ENCODE assay signal across 21 cellular contexts in genomic region chr16:55559233-55559632, GRCh38. TPM values are rescaled to one million over a fixed set of nuclear protein-coding genes. Genes with fewer than 3 reads are reported as not detected.
DNase-seq lines count a peak whose midpoint lies in the region; ATAC-seq, FAIRE-seq and TF ChIP-seq lines count a peak whose summit lies in the region.
"Had no signal": no experiment of that assay in that cellular context is flagged by ENCODE, and none has a peak within 500 bp of the region (broad histone marks: within the 10 kb centered on the region; RNA-seq: fewer than 3 reads in every experiment).

No MANE protein-coding gene starts in this region.

- CTCF ChIA-PET in HepG2 (lab: Yijun Ruan, JAX; ENCODE audit: low intra/inter-chr PET ratio, low total read pairs), result no interaction called here

- H4K20me1 ChIP-seq in HepG2 (ENCODE audit: insufficient read depth, low read length), result no peaks in the 10 kb centered on the region

- no peak for TF ChIP-seq POLR2A in HepG2 (IDR thresholded peaks at IDR 0.05; ENCODE audit: insufficient read depth in 1 of 2, low read depth in 2 of 2, low read length in 2 of 2)

- POLR2A ChIA-PET in HepG2 (lab: Yijun Ruan, JAX), result no interaction called here

- intact Hi-C loops in pancreas (cut with DNase I) (no loop called here), HepG2 (cut with micrococcal nuclease; ENCODE audit: unreplicated experiment) (no loop called here)

- FAIRE-seq in bronchial epithelial cell (lab: Jason Lieb, UNC), result no peak
- peak; percentile 49 for FAIRE-seq in pancreas (lab: Jason Lieb, UNC)
- FAIRE-seq in HepG2 (lab: Jason Lieb, UNC), result no peak
- FAIRE-seq: urothelium cell line had no signal

- H3K27ac ChIP-seq in pancreas, result no peak overlapping the region
- no peak overlapping the region for H3K27ac ChIP-seq in HepG2 (ENCODE audit: extremely low read length, insufficient read depth, low read length)
- H3K27ac ChIP-seq: dorsolateral prefrontal cortex had no signal

- H3K4me1 ChIP-seq in pancreas, result peaks cover 0 to 9% (median 0%) of the 10 kb centered on the region in 3 donors
- no peaks in the 10 kb centered on the region for H3K4me1 ChIP-seq in HepG2 (ENCODE audit: insufficient read depth, low read length)

- BruUV-seq in HepG2 (replicated peaks; lab: Mats Ljungman, UMichigan), result no TSS peak

- TF ChIP-seq CTCF in HFFc6 (IDR thresholded peaks at IDR 0.05) (no peak), bronchial epithelial cell (IDR thresholded peaks at IDR 0.05; ENCODE audit: insufficient read depth, low read length, severe bottlenecking) (no peak), pancreas (IDR thresholded peaks at IDR 0.05) (no peak), HepG2 (CRISPR knock-in tag; IDR thresholded peaks at IDR 0.05) (no peak)

- peak in 2 of 4 donors; percentile 58 to 60 for ATAC-seq in pancreas
- ATAC-seq in GM19452 (IDR thresholded peaks at IDR 0.05; ENCODE audit: unreplicated experiment), result no peak
- no peak for ATAC-seq in activated T-cell treated with anti-CD3 and anti-CD28 coated beads, Interleukin-2, amount 50 U/mL, for 72 hours (replicated peaks in 1 of 2)
- no peak for ATAC-seq in HepG2
- ATAC-seq: GM23338, T-cell, WTC11 had no signal

- H3K36me3 ChIP-seq in bronchial epithelial cell (ENCODE audit: control insufficient read depth, insufficient read depth, low read length) (no peaks in the 10 kb centered on the region), pancreas (no peaks in the 10 kb centered on the region), HepG2 (replicated peaks in 1 of 2; ENCODE audit: control insufficient read depth in 1 of 2, insufficient read depth in 2 of 2, low read length in 2 of 2) (no peaks in the 10 kb centered on the region)

- H3K27me3 ChIP-seq in bronchial epithelial cell (ENCODE audit: control insufficient read depth, insufficient read depth, low read length), result no peaks in the 10 kb centered on the region
- H3K27me3 ChIP-seq in pancreas, result no peaks in the 10 kb centered on the region
- H3K27me3 ChIP-seq in HepG2 (ENCODE audit: control insufficient read depth in 1 of 2, insufficient read depth in 2 of 2, low read length in 2 of 2), result no peaks in the 10 kb centered on the region

- in situ Hi-C loops in HepG2 (cut with HindIII; ENCODE audit: extremely low pct_ligation_motif_present, low pct_unique_long_range_greater_than_20kb), result no loop called here

- peaks cover 61% of the 10 kb centered on the region for H3K4me1 Mint-ChIP-seq in HFFc6 (ENCODE audit: low read depth)
- H3K4me1 Mint-ChIP-seq in activated T-cell treated with anti-CD3 and anti-CD28 coated beads, Interleukin-2, amount 50 U/mL, for 72 hours (ENCODE audit: low read depth), result no peaks in the 10 kb centered on the region
- H3K4me1 Mint-ChIP-seq: GM23338, T-cell, WTC11 had no signal

- H3K36me3 Mint-ChIP-seq in HFFc6 (ENCODE audit: low read depth), result peaks cover 28% of the 10 kb centered on the region
- H3K36me3 Mint-ChIP-seq in activated T-cell treated with anti-CD3 and anti-CD28 coated beads, Interleukin-2, amount 50 U/mL, for 72 hours (ENCODE audit: insufficient read depth in 2 of 2), result no peaks in the 10 kb centered on the region
- H3K36me3 Mint-ChIP-seq: T-cell, WTC11 had no signal

- DNase-seq in HFFc6 (peak; percentile 15), bronchial epithelial cell (ENCODE audit: low read depth) (peak; percentile 52), foreskin melanocyte (peak; percentile 18), pancreas (no peak), HepG2 (ENCODE audit: low spot score) (no peak), SW480 (ENCODE audit: low spot score) (no peak)
- no peak for DNase-seq in activated T-cell treated with anti-CD3 and anti-CD28 coated beads, Interleukin-2, amount 50 U/mL, for 72 hours
- DNase-seq: amygdala; dorsolateral prefrontal cortex; NCI-H1930; NCI-H748 treated with DMSO at 0.1 percent for 48 hours; occipital lobe; stimulated activated CD4-positive, alpha-beta T cell treated with anti-CD3 and anti-CD28 coated beads, Interleukin-12 subunit alpha, Interleukin-12 subunit beta, amount 100 ng/mL, for 4 hours; stimulated activated naive CD4-positive, alpha-beta T cell treated with Interleukin-2 at 50 U/mL for 16 hours; T-cell had no signal

- H2AFZ ChIP-seq in HepG2 (ENCODE audit: low read length), result no peak overlapping the region
- H2AFZ ChIP-seq: GM23338 had no signal

- H3K27ac Mint-ChIP-seq in HFFc6, result no peak overlapping the region
- no peak overlapping the region for H3K27ac Mint-ChIP-seq in activated T-cell treated with anti-CD3 and anti-CD28 coated beads, Interleukin-2, amount 50 U/mL, for 72 hours
- H3K27ac Mint-ChIP-seq: activated T-helper 2 cell treated with anti-CD3 and anti-CD28 coated beads, Interferon-gamma antibody, Interleukin-2, Interleukin-4, amounts not matched to agents 10 μg/mL and 5 μg/mL and 100 μg/mL, durations not matched to agents 14 hours and 24 hours and 36 hours; GM23338; T-cell; WTC11 had no signal

- no peak for TF ChIP-seq RAD21 in HepG2 (CRISPR knock-in tag; IDR thresholded peaks at IDR 0.05)

- no peak overlapping the region for H3K4me3 Mint-ChIP-seq in HFFc6
- H3K4me3 Mint-ChIP-seq in activated T-cell treated with anti-CD3 and anti-CD28 coated beads, Interleukin-2, amount 50 U/mL, for 72 hours, result no peak overlapping the region
- H3K4me3 Mint-ChIP-seq: GM23338, T-cell, WTC11 had no signal

- no peak overlapping the region for H3K9ac ChIP-seq in HepG2 (ENCODE audit: insufficient read depth, low read depth, low read length)

- TF ChIP-seq EP300 in HepG2 (IDR thresholded peaks at IDR 0.05; ENCODE audit: low read depth in 2 of 2, low read length in 2 of 2), result no peak
- no peak for TF ChIP-seq EP300 in HepG2 (CRISPR knock-in tag; IDR thresholded peaks at IDR 0.05; ENCODE audit: borderline replicate concordance)

- H3K4me3 ChIP-seq in bronchial epithelial cell (ENCODE audit: low read depth, low read length), result no peak overlapping the region
- H3K4me3 ChIP-seq in pancreas, result no peak overlapping the region
- no peak overlapping the region for H3K4me3 ChIP-seq in HepG2 (replicated peaks in 1 of 3; ENCODE audit: insufficient read depth in 1 of 3, low read depth in 2 of 3, low read length in 3 of 3)
- H3K4me3 ChIP-seq: dorsolateral prefrontal cortex, GM23338 had no signal

- H3K4me2 ChIP-seq in HepG2 (ENCODE audit: low read depth, low read length), result no peak overlapping the region
- H3K4me2 ChIP-seq: GM23338 had no signal

- H3K9me3 ChIP-seq in pancreas (no peaks in the 10 kb centered on the region), HepG2 (ENCODE audit: low read length) (no peaks in the 10 kb centered on the region)

- no peaks in the 10 kb centered on the region for H3K79me2 ChIP-seq in HepG2 (ENCODE audit: insufficient read depth, low read length)

- no peaks in the 10 kb centered on the region for H3K9me3 Mint-ChIP-seq in HFFc6
- H3K9me3 Mint-ChIP-seq in activated T-cell treated with anti-CD3 and anti-CD28 coated beads, Interleukin-2, amount 50 U/mL, for 72 hours, result no peaks in the 10 kb centered on the region
- H3K9me3 Mint-ChIP-seq: activated T-helper 2 cell treated with anti-CD3 and anti-CD28 coated beads, Interferon-gamma antibody, Interleukin-2, Interleukin-4, amounts not matched to agents 10 μg/mL and 5 μg/mL and 100 μg/mL, durations not matched to agents 14 hours and 24 hours and 36 hours; GM23338; T-cell; WTC11 had no signal

- no peaks in the 10 kb centered on the region for H3K27me3 Mint-ChIP-seq in HFFc6 (ENCODE audit: insufficient read depth)
- H3K27me3 Mint-ChIP-seq in activated T-cell treated with anti-CD3 and anti-CD28 coated beads, Interleukin-2, amount 50 U/mL, for 72 hours (ENCODE audit: low read depth), result no peaks in the 10 kb centered on the region

RNA-seq across cellular contexts. Expression of gene CAPNS2, which starts 7.3 kb away (rescaled TPM):
- under 1 TPM in 3 of 6 experiments, not detected in 3; 0.19 to 0.38 (median 0.25) TPM for total RNA-seq in HFFc6 (2021; fragmentation: NEBNext Ultra II Directional; extraction: Animal tissue kit (Norgen Biotek cat#: 25700))
- total RNA-seq in bronchial epithelial cell, result 29.2 and 103 TPM in 2 replicates
- under 1 TPM in 2 of 6 donors, not detected in 4; 0.19 to 0.32 TPM for total RNA-seq in pancreas
- polyA plus RNA-seq in pancreas, result not detected
- total RNA-seq in activated T-cell treated with anti-CD3 and anti-CD28 coated beads, Interleukin-2, amount 50 U/mL, for 72 hours, result not detected
- 0.29 TPM in 1 of 2 replicates, not detected in the other for total RNA-seq in HepG2 (2016; rRNA removed; fragmentation: Illumina TruSeq; extraction: Trizol)
- total RNA-seq in HepG2 (2016; cell fraction: cytosol; rRNA removed; fragmentation: Illumina TruSeq; extraction: Trizol; ENCODE audit: low read depth), result not detected in 2 replicates
- total RNA-seq in HepG2 (2016; cell fraction: insoluble cytoplasmic fraction; rRNA removed; fragmentation: Illumina TruSeq; extraction: Trizol), result 0.17 TPM in 1 of 2 replicates, not detected in the other
- total RNA-seq in HepG2 (2016; cell fraction: membrane; rRNA removed; fragmentation: Illumina TruSeq; extraction: Trizol), result not detected in 2 replicates
- total RNA-seq in HepG2 (2016; cell fraction: nucleus; rRNA removed; fragmentation: Illumina TruSeq; extraction: Trizol), result 1.7 TPM in 2 replicates
- not detected in 2 replicates for polyA plus RNA-seq in HepG2 (2011; rRNA removed)
- polyA plus RNA-seq in HepG2 (2011; cell fraction: cytosol; rRNA removed), result not detected in 2 replicates
- polyA plus RNA-seq in HepG2 (2011; cell fraction: nucleus; rRNA removed), result 0.34 and 0.50 TPM in 2 replicates
- 0.15 TPM in 1 of 2 replicates, not detected in the other for polyA plus RNA-seq in HepG2 (2012)
- polyA plus RNA-seq in HepG2 (2016; cell fraction: cytosol; fragmentation: Illumina TruSeq; extraction: Trizol; ENCODE audit: low read depth), result not detected in 2 replicates
- not detected in 2 replicates for polyA plus RNA-seq in HepG2 (2016; cell fraction: insoluble cytoplasmic fraction; fragmentation: Illumina TruSeq; extraction: Trizol; ENCODE audit: low read depth)
- polyA plus RNA-seq in HepG2 (2016; cell fraction: membrane; fragmentation: Illumina TruSeq; extraction: Trizol; ENCODE audit: low read depth), result not detected in 2 replicates
- polyA plus RNA-seq in HepG2 (2016; cell fraction: nucleus; fragmentation: Illumina TruSeq; extraction: Trizol; ENCODE audit: insufficient read depth, low read depth), result not detected in 2 replicates
- 0.14 and 0.58 TPM in 2 replicates for polyA minus RNA-seq in HepG2 (2011; rRNA and poly(A)+ RNA removed; ENCODE audit: low replicate concordance)
- polyA minus RNA-seq in HepG2 (2011; cell fraction: cytosol; rRNA and poly(A)+ RNA removed), result not detected in 2 replicates
- 5.7 TPM in 2 replicates for polyA minus RNA-seq in HepG2 (2011; cell fraction: nucleus; rRNA and poly(A)+ RNA removed)
- total RNA-seq: activated CD8-positive, alpha-beta memory T cell treated with anti-CD3 and anti-CD28 coated beads for 36 hours; activated T-helper 2 cell treated with anti-CD3 and anti-CD28 coated beads, Interferon-gamma antibody, Interleukin-2, Interleukin-4, amounts not matched to agents 10 μg/mL and 5 μg/mL and 100 μg/mL, durations not matched to agents 14 hours and 24 hours and 36 hours; occipital lobe; T-cell had no signal
- polyA plus RNA-seq: GM23338 had no signal

RNA-seq across cellular contexts. Expression of gene LPCAT2, which starts 50.4 kb away (rescaled TPM):
- 10 to 100 TPM; 22.3 to 36.1 (median 27.5) TPM for total RNA-seq in HFFc6 (2021; fragmentation: NEBNext Ultra II Directional; extraction: Animal tissue kit (Norgen Biotek cat#: 25700))
- total RNA-seq in bronchial epithelial cell (11.8 TPM in 2 replicates), pancreas (10 to 100 TPM in 1 of 6 donors, 1 to 10 TPM in 5; 3.3 to 12.8 (median 5.3) TPM), HepG2 (2016; rRNA removed; fragmentation: Illumina TruSeq; extraction: Trizol) (7.7 and 9.9 TPM in 2 replicates)
- polyA plus RNA-seq in pancreas (1 to 10 TPM; 1.7 to 4.4 TPM), HepG2 (2011; rRNA removed) (12.5 and 17.6 TPM in 2 replicates)
- total RNA-seq in activated T-cell treated with anti-CD3 and anti-CD28 coated beads, Interleukin-2, amount 50 U/mL, for 72 hours, result 1 to 10 TPM; 1.5 to 2.0 TPM
- total RNA-seq in HepG2 (2016; cell fraction: cytosol; rRNA removed; fragmentation: Illumina TruSeq; extraction: Trizol; ENCODE audit: low read depth), result 1.1 and 1.2 TPM in 2 replicates
- 5.5 and 12.0 TPM in 2 replicates for total RNA-seq in HepG2 (2016; cell fraction: insoluble cytoplasmic fraction; rRNA removed; fragmentation: Illumina TruSeq; extraction: Trizol)
- total RNA-seq in HepG2 (2016; cell fraction: membrane; rRNA removed; fragmentation: Illumina TruSeq; extraction: Trizol), result 1.3 and 1.9 TPM in 2 replicates
- 15.2 and 20.7 TPM in 2 replicates for total RNA-seq in HepG2 (2016; cell fraction: nucleus; rRNA removed; fragmentation: Illumina TruSeq; extraction: Trizol)
- polyA plus RNA-seq in HepG2 (2011; cell fraction: cytosol; rRNA removed), result 5.2 and 8.1 TPM in 2 replicates
- 6.2 and 7.9 TPM in 2 replicates for polyA plus RNA-seq in HepG2 (2011; cell fraction: nucleus; rRNA removed)
- 13.3 and 13.4 TPM in 2 replicates for polyA plus RNA-seq in HepG2 (2012)
- 0.63 and 0.83 TPM in 2 replicates for polyA plus RNA-seq in HepG2 (2016; cell fraction: cytosol; fragmentation: Illumina TruSeq; extraction: Trizol; ENCODE audit: low read depth)
- polyA plus RNA-seq in HepG2 (2016; cell fraction: insoluble cytoplasmic fraction; fragmentation: Illumina TruSeq; extraction: Trizol; ENCODE audit: low read depth), result 6.3 and 6.8 TPM in 2 replicates
- polyA plus RNA-seq in HepG2 (2016; cell fraction: membrane; fragmentation: Illumina TruSeq; extraction: Trizol; ENCODE audit: low read depth), result 1.2 and 1.6 TPM in 2 replicates
- polyA plus RNA-seq in HepG2 (2016; cell fraction: nucleus; fragmentation: Illumina TruSeq; extraction: Trizol; ENCODE audit: insufficient read depth, low read depth), result 20.8 and 23.5 TPM in 2 replicates
- 2.4 and 13.2 TPM in 2 replicates for polyA minus RNA-seq in HepG2 (2011; rRNA and poly(A)+ RNA removed; ENCODE audit: low replicate concordance)
- 7.6 and 12.2 TPM in 2 replicates for polyA minus RNA-seq in HepG2 (2011; cell fraction: cytosol; rRNA and poly(A)+ RNA removed)
- 24.1 and 26.9 TPM in 2 replicates for polyA minus RNA-seq in HepG2 (2011; cell fraction: nucleus; rRNA and poly(A)+ RNA removed)

Comparison
In these comparisons a context has a peak if more than half of its experiments do, and no peak if none do; other contexts are left out.
1. DNase-seq: peak in HFFc6 (single experiment), bronchial epithelial cell (single experiment) and foreskin melanocyte (single experiment); none in pancreas (0 of 6), activated T-cell treated with anti-CD3 and anti-CD28 coated beads, Interleukin-2, amount 50 U/mL, for 72 hours (0 of 2), HepG2 (single experiment) and SW480 (single experiment).
2. RNA of gene CAPNS2, which starts 7.3 kb away (total RNA-seq): 29.2 to 103 TPM in bronchial epithelial cell; 0.17 to 1.7 TPM in HepG2, 0.19 to 0.38 TPM in HFFc6, 0.19 to 0.32 TPM in pancreas and not detected in activated T-cell treated with anti-CD3 and anti-CD28 coated beads, Interleukin-2, amount 50 U/mL, for 72 hours; every median in the first group is over 10 times any median in the second.